Comparison of ENCODE assay signal across 19 cellular contexts in the genomic region with DNA sequence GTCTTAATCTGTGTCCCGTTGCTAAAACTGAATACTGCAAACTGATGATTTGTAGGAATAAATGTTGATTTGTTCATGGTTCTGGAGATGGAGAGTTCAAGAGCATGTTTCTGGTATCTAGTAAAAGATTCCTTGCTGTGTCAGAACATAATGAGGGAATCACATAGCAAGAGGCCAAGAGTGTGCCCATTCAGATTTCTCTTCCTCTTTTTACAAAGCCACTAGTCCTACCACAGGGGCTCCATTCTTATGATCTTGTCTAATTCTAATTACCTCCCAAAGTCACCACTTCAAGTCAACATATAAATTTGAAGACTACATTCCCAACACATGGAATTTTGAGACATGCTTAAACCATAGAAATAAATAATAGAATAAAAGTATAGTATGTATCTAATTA.
"Had no signal": no experiment of that assay in that cellular context is flagged by ENCODE, and none has a peak within 500 bp of the region (broad histone marks: within the 10 kb centered on the region; RNA-seq: fewer than 3 reads in every experiment).

No MANE protein-coding gene starts in this region.

- H3K27me3 ChIP-seq: esophagus muscularis mucosa, gastrocnemius medialis, heart right ventricle, spleen, tibial artery, upper lobe of left lung, vagina had no signal

- H3K36me3 ChIP-seq: esophagus muscularis mucosa, gastrocnemius medialis, heart right ventricle, spleen, tibial artery, upper lobe of left lung, vagina had no signal

- H3K27ac ChIP-seq: epithelial cell of prostate, esophagus muscularis mucosa, gastrocnemius medialis, heart right ventricle, spleen, tibial artery, upper lobe of left lung, vagina had no signal

- H3K4me1 ChIP-seq: esophagus muscularis mucosa, gastrocnemius medialis, heart right ventricle, spleen, tibial artery, upper lobe of left lung, vagina had no signal

- DNase-seq: effector memory CD8-positive, alpha-beta T cell; gastrocnemius medialis; heart right ventricle; hypothalamus; mucosa of descending colon; naive thymus-derived CD8-positive, alpha-beta T cell; posterior cingulate gyrus; spleen; stimulated activated CD4-positive, alpha-beta T cell treated with anti-CD3 and anti-CD28 coated beads, Interleukin-15, amount 100 ng/mL, for 24 hours; stimulated activated CD4-positive, alpha-beta T cell treated with anti-CD3 and anti-CD28 coated beads, Interleukin-1b, Interleukin-23, amount 100 ng/mL, for 48 hours; stimulated activated CD4-positive, alpha-beta T cell treated with anti-CD3 and anti-CD28 coated beads, Interleukin-4, amount 100 ng/mL, for 24 hours; tibial artery; upper lobe of left lung had no signal

- ATAC-seq: effector memory CD8-positive, alpha-beta T cell; gastrocnemius medialis; heart right ventricle; left lobe of liver; mucosa of descending colon; naive thymus-derived CD8-positive, alpha-beta T cell; sciatic nerve; stimulated activated memory B cell treated with anti-CD40 and anti-IgM and Interleukin-4, amounts not matched to agents 10 μg/mL and 1 μg/mL and 100 μg/mL, for 72 hours had no signal

- H3K9me3 ChIP-seq: esophagus muscularis mucosa, gastrocnemius medialis, tibial artery, upper lobe of left lung, vagina had no signal

- H3K4me3 ChIP-seq: esophagus muscularis mucosa, gastrocnemius medialis, heart right ventricle, mucosa of descending colon, spleen, tibial artery, upper lobe of left lung, vagina had no signal
